In the genomic region with DNA sequence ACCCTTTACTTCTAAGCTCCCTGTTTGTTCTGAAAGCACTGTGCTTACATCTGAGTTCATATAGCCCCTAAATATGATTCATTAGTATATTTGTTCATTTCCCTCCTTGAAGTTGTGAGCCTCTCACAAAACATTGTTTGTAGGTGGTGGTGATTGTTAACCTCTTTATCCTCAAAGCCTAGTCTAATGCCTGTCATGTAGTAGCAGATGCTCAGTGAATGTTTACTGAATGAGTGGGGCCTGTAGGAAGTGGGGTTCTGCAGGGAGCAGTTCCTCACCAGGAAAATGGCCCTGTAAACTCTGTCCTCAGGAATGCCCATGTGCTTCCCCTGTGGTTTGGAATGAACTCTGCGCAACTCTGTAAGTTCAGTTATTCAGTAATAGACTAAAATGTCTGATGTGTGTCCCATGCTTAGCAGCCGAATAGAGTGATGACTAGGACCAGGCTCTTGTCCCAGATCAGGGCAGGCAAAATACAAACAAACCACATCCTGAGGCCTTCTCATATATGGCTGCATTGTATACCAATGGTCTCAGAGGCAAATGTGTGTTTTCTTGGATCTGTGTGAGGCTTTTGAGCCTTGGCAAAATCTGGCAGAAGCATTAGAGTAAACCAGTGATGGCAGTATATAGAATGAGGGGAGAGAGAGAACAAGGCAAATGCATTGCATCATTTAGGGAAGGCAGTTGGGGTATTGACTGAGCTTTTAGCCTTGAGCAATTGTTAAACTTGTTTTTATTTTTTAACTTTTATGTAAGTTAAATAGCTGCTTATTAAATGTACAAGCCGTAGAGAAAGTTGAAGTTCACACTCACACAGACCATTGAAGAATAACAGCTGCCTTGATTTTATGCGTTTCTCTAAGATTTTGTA, we compare ENCODE assay signal across 11 cellular contexts.
A peak's percentile ranks its signal among the peaks of the same experiment; 100 is the strongest.
DNase-seq lines count a peak whose midpoint lies in the region; TF ChIP-seq lines count a peak whose summit lies in the region.
"Had no signal": no experiment of that assay in that cellular context is flagged by ENCODE, and none has a peak within 500 bp of the region (broad histone marks: within the 10 kb centered on the region; RNA-seq: fewer than 3 reads in every experiment).

No MANE protein-coding gene starts in this region.

- DNase-seq in HFFc6 = peak; percentile 96
- DNase-seq in amniotic stem cell (lab: John Stamatoyannopoulos, UW) = peak; percentile 64
- DNase-seq in glomerular endothelial cell (ENCODE audit: extremely low read depth, low read depth, low spot score) = peak; percentile 31
- no peak for DNase-seq in stomach
- DNase-seq in medulla oblongata (ENCODE audit: extremely low spot score) = no peak
- no peak for DNase-seq in activated T-cell treated with anti-CD3 and anti-CD28 coated beads, Interleukin-2, amount 50 U/mL, for 48 hours
- no peak for DNase-seq in NCI-H2029 (lab: John Stamatoyannopoulos, UW)
- DNase-seq in GDM1 (lab: John Stamatoyannopoulos, UW) = no peak
- DNase-seq: activated CD4-positive, alpha-beta memory T cell treated with anti-CD3 and anti-CD28 coated beads, Interleukin-2, amount 10 ng/mL, durations not matched to agents 7 days and 5 days; cerebellar nuclear complex had no signal

- H3K36me3 Mint-ChIP-seq in HFFc6 (ENCODE audit: low read depth) = peaks cover 65% of the 10 kb centered on the region

- peaks cover 86% of the 10 kb centered on the region for H3K4me1 Mint-ChIP-seq in HFFc6 (ENCODE audit: low read depth)
- H3K4me1 Mint-ChIP-seq: activated CD4-positive, alpha-beta memory T cell treated with anti-CD3 and anti-CD28 coated beads, Interleukin-2, amount 10 ng/mL, durations not matched to agents 7 days and 5 days had no signal

- peaks cover 5% of the 10 kb centered on the region; the same call in 1 of the 2 replicates for H3K27me3 Mint-ChIP-seq in HFFc6 (ENCODE audit: insufficient read depth)

- 55 to 60% (median 60%) methylated on average over 4 of the region's 4 CpGs for WGBS in stomach, 5 donors

- H3K4me1 ChIP-seq in stomach = peaks cover 16 to 59% (median 38%) of the 10 kb centered on the region in 4 donors

- H3K27ac ChIP-seq in stomach = peak overlapping the region in 4 of 5 donors; percentile 40 to 71 (median 52)

- H3K27ac Mint-ChIP-seq in HFFc6 = peak overlapping the region; percentile 91
- H3K27ac Mint-ChIP-seq: activated CD4-positive, alpha-beta memory T cell treated with anti-CD3 and anti-CD28 coated beads, Interleukin-2, amount 10 ng/mL, durations not matched to agents 7 days and 5 days had no signal

- no peak for TF ChIP-seq POLR2A in stomach (IDR thresholded peaks at IDR 0.05)

- H3K36me3 ChIP-seq in stomach = peaks cover 6 to 42% (median 35%) of the 10 kb centered on the region in 4 donors

- H3K27me3 ChIP-seq in stomach = no peaks in the 10 kb centered on the region

- H3K9me3 ChIP-seq in stomach = no peaks in the 10 kb centered on the region

- no peak for TF ChIP-seq CTCF in HFFc6 (IDR thresholded peaks at IDR 0.05)
- no peak for TF ChIP-seq CTCF in stomach (IDR thresholded peaks at IDR 0.05)

- TF ChIP-seq EP300 in stomach (IDR thresholded peaks at IDR 0.05) = no peak

- no peaks in the 10 kb centered on the region for H3K9me3 Mint-ChIP-seq in HFFc6
- H3K9me3 Mint-ChIP-seq: activated CD4-positive, alpha-beta memory T cell treated with anti-CD3 and anti-CD28 coated beads, Interleukin-2, amount 10 ng/mL, durations not matched to agents 7 days and 5 days had no signal

- H3K4me3 Mint-ChIP-seq in HFFc6 = peak overlapping the region; percentile 76
- H3K4me3 Mint-ChIP-seq: activated CD4-positive, alpha-beta memory T cell treated with anti-CD3 and anti-CD28 coated beads, Interleukin-2, amount 10 ng/mL, durations not matched to agents 7 days and 5 days had no signal

- no peak overlapping the region for H3K4me3 ChIP-seq in stomach
- H3K4me3 ChIP-seq: lung had no signal

- intact Hi-C loops in stomach (cut with DNase I; ENCODE audit: low total_unique reads) = no loop called here

Comparison
In these comparisons a context has a peak if more than half of its experiments do, and no peak if none do; other contexts are left out.
1. DNase-seq: peak in HFFc6 (single experiment), amniotic stem cell (single experiment) and glomerular endothelial cell (single experiment); none in stomach (single experiment), medulla oblongata (single experiment), activated T-cell treated with anti-CD3 and anti-CD28 coated beads, Interleukin-2, amount 50 U/mL, for 48 hours (0 of 2), NCI-H2029 (single experiment) and GDM1 (single experiment).